In the genomic region with DNA sequence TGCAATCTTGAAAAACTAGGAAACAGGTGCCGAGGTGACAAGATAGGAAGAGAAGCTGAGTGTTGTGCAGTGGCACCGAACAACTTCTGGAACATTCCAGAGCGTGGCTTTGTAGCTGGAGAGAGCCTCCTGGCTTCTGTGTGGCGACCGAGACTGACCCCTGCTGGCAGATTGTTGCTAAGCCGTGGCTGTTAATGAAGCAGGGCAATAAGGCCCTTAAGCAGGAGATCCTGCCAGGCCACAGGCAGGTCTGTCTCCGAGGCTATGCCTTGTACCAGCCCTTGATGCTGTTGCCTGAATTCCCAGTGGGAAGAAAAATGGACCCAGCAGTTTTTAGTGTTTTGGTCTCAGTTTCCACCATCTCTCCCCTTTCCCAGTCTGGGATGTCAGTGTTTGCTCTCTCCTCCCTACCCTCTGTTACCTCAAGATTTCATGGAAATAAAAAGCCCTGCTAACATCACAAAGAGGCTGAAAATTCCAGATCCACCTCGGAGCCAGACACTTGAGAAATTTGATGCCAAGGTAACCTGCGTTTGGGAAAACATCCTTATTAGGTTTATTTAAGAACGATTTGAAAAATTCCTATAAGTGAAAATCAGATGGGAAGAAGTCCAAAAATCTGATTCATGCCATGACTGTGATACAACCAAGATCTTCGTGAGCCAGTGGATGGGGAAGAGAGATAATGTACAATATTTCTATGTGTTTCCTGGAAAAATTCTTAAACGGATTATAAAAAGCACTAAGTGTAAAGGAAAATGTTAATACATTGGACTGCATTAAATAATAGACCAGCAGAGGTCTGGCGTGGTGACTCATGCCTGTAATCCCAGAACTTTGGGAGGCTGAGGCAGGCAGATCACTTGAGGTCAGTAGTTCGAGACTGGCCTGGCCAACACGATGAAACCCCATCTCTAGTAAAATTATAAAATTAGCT, we compare ENCODE assay signal across 8 cellular contexts.
A peak's percentile ranks its signal among the peaks of the same experiment; 100 is the strongest.
DNase-seq lines count a peak whose midpoint lies in the region; ATAC-seq and TF ChIP-seq lines count a peak whose summit lies in the region.

No MANE protein-coding gene starts in this region.

- DNase-seq in GM04504 (ENCODE audit: low read depth) (peak; percentile 62), NCI-H187 (lab: John Stamatoyannopoulos, UW) (peak; percentile 62 to 76), chondrocyte (ENCODE audit: low spot score) (no peak), left lung (peak; percentile 76 to 89)
- peak; percentile 72 to 76 for DNase-seq in activated CD4-positive, alpha-beta T cell treated with anti-CD3 and anti-CD28 coated beads for 24 hours (ENCODE audit: low read depth in 2 of 2)
- DNase-seq in stimulated activated CD4-positive, alpha-beta T cell treated with anti-CD3 and anti-CD28 coated beads, TNF-alpha, amount 100 ng/mL, for 24 hours (ENCODE audit: low read depth in 3 of 3), result peak; percentile 65 to 73 (median 68)

- peaks cover 47% of the 10 kb centered on the region for H3K4me1 Mint-ChIP-seq in chondrocyte (ENCODE audit: low read depth)

- no peaks in the 10 kb centered on the region for H3K9me3 ChIP-seq in HEK293 (ENCODE audit: control insufficient read depth, insufficient read depth, low read depth, low read length)
- no peaks in the 10 kb centered on the region for H3K9me3 ChIP-seq in left lung

- ATAC-seq in left lung (peak; percentile 97), HG02610 (IDR thresholded peaks at IDR 0.05; ENCODE audit: unreplicated experiment) (no peak)

- no peak overlapping the region for H3K4me3 ChIP-seq in HEK293 (ENCODE audit: low read depth, low read length)
- no peak overlapping the region for H3K4me3 ChIP-seq in left lung

- no peaks in the 10 kb centered on the region for H3K27me3 Mint-ChIP-seq in chondrocyte (ENCODE audit: low read depth)

- peaks cover 24% of the 10 kb centered on the region for H3K4me1 ChIP-seq in HEK293 (ENCODE audit: control insufficient read depth, insufficient read depth, low read length)
- no peaks in the 10 kb centered on the region for H3K4me1 ChIP-seq in left lung

- CTCF ChIA-PET in HEK293 (lab: Yijun Ruan, JAX), result interaction anchor here (0.7 to 4.0 kb wide), 29 partner anchors 9 to 580 kb away, joined by 3 to 32 read pairs (median 3); no protein-coding TSS in a partner anchor

- H3K27ac Mint-ChIP-seq in chondrocyte (ENCODE audit: unreplicated experiment), result peak overlapping the region; percentile 91

- H3K27me3 ChIP-seq in left lung, result no peaks in the 10 kb centered on the region

- intact Hi-C loops in left lung (cut with DNase I), result no loop called here

- POLR2A ChIA-PET in HEK293 (lab: Yijun Ruan, JAX), result interaction anchor here (1.0 kb wide), 1 partner anchor 266 kb away, joined by 3 read pairs; no protein-coding TSS in a partner anchor

- no peaks in the 10 kb centered on the region for H3K9me3 Mint-ChIP-seq in chondrocyte (ENCODE audit: low read depth)

- no peak overlapping the region for H3K27ac ChIP-seq in HEK293 (ENCODE audit: extremely low read depth, low read depth, low read length)
- no peak overlapping the region for H3K27ac ChIP-seq in left lung

- 0 out of 2 replicates have a peak, but pooled peaks have one; percentile 43 for TF ChIP-seq CTCF in HEK293 (tag by site-specific recombination; IDR thresholded peaks at IDR 0.05)
- TF ChIP-seq CTCF in chondrocyte (IDR thresholded peaks at IDR 0.05), result peak; percentile 95
- TF ChIP-seq CTCF in left lung (IDR thresholded peaks at IDR 0.05), result peak; percentile 64 to 78

- no peak overlapping the region for H3K4me3 Mint-ChIP-seq in chondrocyte (ENCODE audit: unreplicated experiment)

- H3K36me3 Mint-ChIP-seq in chondrocyte (ENCODE audit: low read depth), result no peaks in the 10 kb centered on the region

- H3K36me3 ChIP-seq in HEK293 (ENCODE audit: control insufficient read depth in 2 of 2, insufficient read depth in 1 of 2, low read length in 2 of 2) (no peaks in the 10 kb centered on the region), left lung (no peaks in the 10 kb centered on the region)

TF ChIP-seq in HEK293, 187 proteins besides CTCF, POLR2A, EP300 and RAD21 (continues in another document):
- no peak for TF ChIP-seq ZNF521 (tag by site-specific recombination; IDR thresholded peaks at IDR 0.05)
- no peak for TF ChIP-seq ZNF324 (tag by site-specific recombination; IDR thresholded peaks at IDR 0.05)
- TF ChIP-seq ZNF580 (tag by site-specific recombination; IDR thresholded peaks at IDR 0.05), result 0 out of 2 replicates have a peak, but pooled peaks have one; percentile 33
- TF ChIP-seq ZNF23 (tag by site-specific recombination; IDR thresholded peaks at IDR 0.05; ENCODE audit: borderline replicate concordance), result no peak
- TF ChIP-seq ZNF311 (tag by site-specific recombination; IDR thresholded peaks at IDR 0.05; ENCODE audit: borderline replicate concordance), result no peak
- no peak for TF ChIP-seq ZIC2 (tag by site-specific recombination; IDR thresholded peaks at IDR 0.05)
- TF ChIP-seq REST (tag by site-specific recombination; IDR thresholded peaks at IDR 0.05), result no peak
- TF ChIP-seq ZNF792 (tag by site-specific recombination; IDR thresholded peaks at IDR 0.05), result no peak
- no peak for TF ChIP-seq KLF16 (tag by site-specific recombination; IDR thresholded peaks at IDR 0.05)
- no peak for TF ChIP-seq ZBTB48 (tag by site-specific recombination; IDR thresholded peaks at IDR 0.05)
- TF ChIP-seq ZNF514 (tag by site-specific recombination; IDR thresholded peaks at IDR 0.05), result no peak
- no peak for TF ChIP-seq ZNF112 (tag by site-specific recombination; IDR thresholded peaks at IDR 0.05)
- no peak for TF ChIP-seq ZNF660 (tag by site-specific recombination; IDR thresholded peaks at IDR 0.05)
- TF ChIP-seq ZBTB7A (tag by site-specific recombination; IDR thresholded peaks at IDR 0.05; ENCODE audit: low read depth), result no peak
- 0 out of 2 replicates have a peak, but pooled peaks have one; percentile 11 for TF ChIP-seq ZBTB8A (tag by site-specific recombination; IDR thresholded peaks at IDR 0.05)
- TF ChIP-seq ZNF677 (tag by site-specific recombination; IDR thresholded peaks at IDR 0.05), result no peak
- 0 out of 2 replicates have a peak, but pooled peaks have one; percentile 27 for TF ChIP-seq ZEB2 (tag by site-specific recombination; IDR thresholded peaks at IDR 0.05)
- no peak for TF ChIP-seq SETDB1 (IDR thresholded peaks at IDR 0.05; ENCODE audit: insufficient read length, low read length)
- 0 out of 2 replicates have a peak, but pooled peaks have one; percentile 43 for TF ChIP-seq PBX3 (CRISPR knock-in tag; IDR thresholded peaks at IDR 0.05)
- TF ChIP-seq ZNF549 (tag by site-specific recombination; IDR thresholded peaks at IDR 0.05), result no peak
- 0 out of 2 replicates have a peak, but pooled peaks have one; percentile 60 for TF ChIP-seq ZNF785 (tag by site-specific recombination; IDR thresholded peaks at IDR 0.05)
- no peak for TF ChIP-seq ZNF692 (tag by site-specific recombination; IDR thresholded peaks at IDR 0.05)
- no peak for TF ChIP-seq ZFHX2 (tag by site-specific recombination; conservative IDR thresholded peaks at IDR 0.05)

Comparison
In these comparisons a context has a peak if more than half of its experiments do, and no peak if none do; other contexts are left out.
1. CTCF ChIP-seq: peak in every context shown above with its lines; median percentile 95 in chondrocyte; 71 in left lung; 43 in HEK293.